8 cellular contexts compared by ENCODE assay signal in genomic region chr1:41891403-41891896, GRCh38. TPM values are rescaled to one million over a fixed set of nuclear protein-coding genes. Genes with fewer than 3 reads are reported as not detected.
DNase-seq lines count a peak whose midpoint lies in the region; ATAC-seq, FAIRE-seq and TF ChIP-seq lines count a peak whose summit lies in the region.

No MANE protein-coding gene starts in this region.

- H3K14ac ChIP-seq in H9 (ENCODE audit: insufficient read depth, low read length) = no peak overlapping the region

- H3K36me3 Mint-ChIP-seq in H9 (ENCODE audit: insufficient read depth in 1 of 3, low read depth in 3 of 3) = no peaks in the 10 kb centered on the region
- peaks cover 4% of the 10 kb centered on the region for H3K36me3 Mint-ChIP-seq in activated CD4-positive, alpha-beta memory T cell treated with anti-CD3 and anti-CD28 coated beads, Interleukin-2, amount 10 ng/mL, durations not matched to agents 7 days and 5 days (ENCODE audit: low read depth)

- no CpG with 5 or more reads among the region's 9 CpGs for WGBS in H9 (ENCODE audit: extremely low coverage, insufficient read length, low lambda C conversion rate)
- 24 to 27% methylated on average over 9 of the region's 9 CpGs for WGBS in esophagus, 2 donors
- 23 to 24% methylated on average over 9 of the region's 9 CpGs for WGBS in pancreas, 2 donors

- no peaks in the 10 kb centered on the region for H4K20me1 ChIP-seq in H9 (ENCODE audit: control insufficient read depth, insufficient read depth, insufficient read length)

- H3K79me1 ChIP-seq in H9 (ENCODE audit: insufficient read depth, low read depth, low read length, poor library complexity, severe bottlenecking) = no peaks in the 10 kb centered on the region

- no peak overlapping the region for H2AFZ ChIP-seq in H9 (ENCODE audit: low read length)

- H3K23me2 ChIP-seq in H9 (ENCODE audit: insufficient read length, low read depth, low read length, poor library complexity, severe bottlenecking) = no peaks in the 10 kb centered on the region

- H3K27me3 Mint-ChIP-seq in H9 (ENCODE audit: low read depth) = no peaks in the 10 kb centered on the region; the same call in 1 of the 2 replicates
- H3K27me3 Mint-ChIP-seq in activated CD4-positive, alpha-beta memory T cell treated with anti-CD3 and anti-CD28 coated beads, Interleukin-2, amount 10 ng/mL, durations not matched to agents 7 days and 5 days = no peaks in the 10 kb centered on the region

- no peak overlapping the region for H2BK5ac ChIP-seq in H9 (ENCODE audit: insufficient read length, low read length)

- H2BK12ac ChIP-seq in H9 (ENCODE audit: insufficient read length, low read depth, low read length) = no peak overlapping the region

- H2BK20ac ChIP-seq in H9 (ENCODE audit: low read depth, low read length, poor library complexity, severe bottlenecking) = no peak overlapping the region

- no peak overlapping the region; a peak in 2 of 7 replicates for H3K27ac Mint-ChIP-seq in H9
- H3K27ac Mint-ChIP-seq in activated CD4-positive, alpha-beta memory T cell treated with anti-CD3 and anti-CD28 coated beads, Interleukin-2, amount 10 ng/mL, durations not matched to agents 7 days and 5 days = peak overlapping the region; percentile 94

- H4K5ac ChIP-seq in H9 (ENCODE audit: insufficient read length, low read depth, low read length) = no peak overlapping the region

- H3K79me2 ChIP-seq in H9 (ENCODE audit: insufficient read depth, low read length) = no peaks in the 10 kb centered on the region

- CTCF ChIA-PET in activated CD4-positive, alpha-beta memory T cell treated with anti-CD3 and anti-CD28 coated beads, Interleukin-2, amount 10 ng/mL, durations not matched to agents 7 days and 5 days (lab: Charles Lee) = interaction anchor here (0.9 to 4.0 kb wide), 24 partner anchors 9 to 375 kb away, joined by 3 to 72 read pairs (median 5); partner anchors contain the start of gene HIVEP3

- H2BK120ac ChIP-seq in H9 (ENCODE audit: low read depth, low read length, poor library complexity, severe bottlenecking) = no peak overlapping the region

- no peak overlapping the region for H3K4me2 ChIP-seq in H9 (ENCODE audit: insufficient read depth, insufficient read length, low read length)

- ATAC-seq in pancreas = peak; percentile 57 to 83 (median 74)

- no peak overlapping the region for H3K23ac ChIP-seq in H9 (ENCODE audit: insufficient read length, low read depth, low read length)

- H2AK5ac ChIP-seq in H9 (ENCODE audit: insufficient read length, low read length) = no peak overlapping the region

- no peak overlapping the region for H3K18ac ChIP-seq in H9 (ENCODE audit: insufficient read length, low read depth, low read length)

- peak; percentile 58 for DNase-seq in GM12892 (ENCODE audit: insufficient read length)
- no peak for DNase-seq in H9
- peak; percentile 43 for DNase-seq in NCI-H2107 (lab: John Stamatoyannopoulos, UW)
- DNase-seq in activated CD4-positive, alpha-beta memory T cell treated with anti-CD3 and anti-CD28 coated beads, Interleukin-2, amount 10 ng/mL, durations not matched to agents 7 days and 5 days = peak; percentile 70
- peak in 2 of 6 donors; percentile 40 to 66 for DNase-seq in pancreas
- no peak for DNase-seq in NCI-H1048 (lab: John Stamatoyannopoulos, UW)
- DNase-seq in erythroblast (lab: John Stamatoyannopoulos, UW) = no peak

- H3K27me3 ChIP-seq in H9 (ENCODE audit: insufficient read depth, low read length) = no peaks in the 10 kb centered on the region
- no peaks in the 10 kb centered on the region for H3K27me3 ChIP-seq in esophagus (ENCODE audit: control insufficient read depth in 1 of 2, insufficient read depth in 2 of 2, low read length in 2 of 2)
- no peaks in the 10 kb centered on the region for H3K27me3 ChIP-seq in pancreas

- H3K4me3 Mint-ChIP-seq in H9 = no peak overlapping the region
- H3K4me3 Mint-ChIP-seq in activated CD4-positive, alpha-beta memory T cell treated with anti-CD3 and anti-CD28 coated beads, Interleukin-2, amount 10 ng/mL, durations not matched to agents 7 days and 5 days = peak overlapping the region; percentile 79

- H2BK15ac ChIP-seq in H9 (ENCODE audit: low read depth, low read length) = no peak overlapping the region

- peak overlapping the region; percentile 26 to 50 for H3K4me3 ChIP-seq in esophagus (ENCODE audit: low read depth in 1 of 2, low read length in 2 of 2)
- H3K4me3 ChIP-seq in pancreas = peak overlapping the region in 2 of 4 donors; percentile 15 to 41

- H3K4me1 Mint-ChIP-seq in H9 = peaks cover 4 to 5% of the 10 kb centered on the region in 2 experiments
- H3K4me1 Mint-ChIP-seq in activated CD4-positive, alpha-beta memory T cell treated with anti-CD3 and anti-CD28 coated beads, Interleukin-2, amount 10 ng/mL, durations not matched to agents 7 days and 5 days = peaks cover 75% of the 10 kb centered on the region

- TF ChIP-seq CTCF in H9 (conservative IDR thresholded peaks at IDR 0.05) = peak; percentile 40; the same call in 1 of the 3 replicates
- TF ChIP-seq CTCF in pancreas (IDR thresholded peaks at IDR 0.05) = no peak

- FAIRE-seq in GM12892 (lab: Jason Lieb, UNC) (peak; percentile 90), pancreas (lab: Jason Lieb, UNC) (no peak)

- POLR2A ChIA-PET in activated CD4-positive, alpha-beta memory T cell treated with anti-CD3 and anti-CD28 coated beads, Interleukin-2, amount 10 ng/mL, durations not matched to agents 7 days and 5 days (lab: Charles Lee) = interaction anchor here (0.6 to 8.4 kb wide), 21 partner anchors 8 to 318 kb away, joined by 3 to 231 read pairs (median 3); partner anchors contain the start of gene HIVEP3

- H3K9me3 ChIP-seq in H9 (ENCODE audit: control insufficient read depth, low read depth, low read length) = no peaks in the 10 kb centered on the region
- no peaks in the 10 kb centered on the region for H3K9me3 ChIP-seq in esophagus (ENCODE audit: control insufficient read depth in 2 of 2, insufficient read depth in 1 of 2, low read depth in 1 of 2, low read length in 1 of 2)
- H3K9me3 ChIP-seq in pancreas = no peaks in the 10 kb centered on the region

- H3K36me3 ChIP-seq in esophagus (ENCODE audit: control insufficient read depth in 2 of 2, insufficient read depth in 2 of 2, low read length in 1 of 2) (no peaks in the 10 kb centered on the region), pancreas (no peaks in the 10 kb centered on the region)

- intact Hi-C loops in pancreas (cut with DNase I) = no loop called here

- no peak overlapping the region for H3K56ac ChIP-seq in H9 (ENCODE audit: insufficient read length, low read depth, low read length)

- H3K9me3 Mint-ChIP-seq in H9 = no peaks in the 10 kb centered on the region
- no peaks in the 10 kb centered on the region for H3K9me3 Mint-ChIP-seq in activated CD4-positive, alpha-beta memory T cell treated with anti-CD3 and anti-CD28 coated beads, Interleukin-2, amount 10 ng/mL, durations not matched to agents 7 days and 5 days

- no peaks in the 10 kb centered on the region for H3K4me1 ChIP-seq in H9 (ENCODE audit: insufficient read depth, low read length)
- no peaks in the 10 kb centered on the region for H3K4me1 ChIP-seq in esophagus (ENCODE audit: control insufficient read depth in 2 of 2, insufficient read depth in 2 of 2, low read length in 1 of 2)
- peaks cover 15 to 26% (median 16%) of the 10 kb centered on the region in 3 donors for H3K4me1 ChIP-seq in pancreas

- H4K8ac ChIP-seq in H9 (replicated peaks; ENCODE audit: insufficient read length, low read depth, low read length) = no peak overlapping the region

- H3K27ac ChIP-seq in H9 (ENCODE audit: insufficient read length, low read depth, low read length) (no peak overlapping the region), esophagus (ENCODE audit: low read depth in 2 of 2, low read length in 1 of 2) (peak overlapping the region; percentile 67 to 77), pancreas (peak overlapping the region; percentile 56 to 87 (median 68))

- H3K4ac ChIP-seq in H9 (ENCODE audit: low read depth, low read length) = no peak overlapping the region

- TF ChIP-seq POLR2A in GM12892 (IDR thresholded peaks at IDR 0.05; ENCODE audit: low read depth, low read length) (peak; percentile 39), erythroblast (IDR thresholded peaks at IDR 0.05; ENCODE audit: low read length) (no peak)

- H4K91ac ChIP-seq in H9 (ENCODE audit: insufficient read length, low read depth, low read length) = no peak overlapping the region

- H3T11ph ChIP-seq in H9 (ENCODE audit: low read length) = no peak overlapping the region

- no peak overlapping the region for H3K9ac ChIP-seq in H9 (ENCODE audit: extremely low read depth, insufficient read length, low read length)

RNA-seq across cellular contexts. Expression of gene HIVEP3, which starts 27.3 kb away (rescaled TPM):
- 5.1 TPM for polyA plus RNA-seq in GM12892 (2012; ENCODE audit: missing spikeins)
- total RNA-seq in H9 (2021) (1.2 and 1.4 TPM in 2 replicates), pancreas (1 to 10 TPM; 2.8 to 5.0 (median 3.1) TPM)
- total RNA-seq in activated CD4-positive, alpha-beta memory T cell treated with anti-CD3 and anti-CD28 coated beads, Interleukin-2, amount 10 ng/mL, durations not matched to agents 7 days and 5 days = 10 to 100 TPM; 27.8 to 28.8 TPM
- polyA plus RNA-seq in esophagus (10 to 100 TPM in 1 of 2 donors, 1 to 10 TPM in 1; 2.7 to 10.0 TPM), pancreas (1 to 10 TPM; 2.7 to 3.7 TPM)

Comparison
In these comparisons a context has a peak if more than half of its experiments do, and no peak if none do; other contexts are left out.
1. DNase-seq: peak in GM12892 (single experiment), NCI-H2107 (single experiment) and activated CD4-positive, alpha-beta memory T cell treated with anti-CD3 and anti-CD28 coated beads, Interleukin-2, amount 10 ng/mL, durations not matched to agents 7 days and 5 days (single experiment); none in H9 (single experiment), NCI-H1048 (single experiment) and erythroblast (0 of 2).
2. RNA of gene HIVEP3, which starts 27.3 kb away (total RNA-seq): 27.8 to 28.8 TPM in activated CD4-positive, alpha-beta memory T cell treated with anti-CD3 and anti-CD28 coated beads, Interleukin-2, amount 10 ng/mL, durations not matched to agents 7 days and 5 days; 2.8 to 5.0 TPM in pancreas and 1.2 to 1.4 TPM in H9; every median in the first group is over 4 times any median in the second.